Comparison of ENCODE assay signal across 1 cellular context in the genomic region with DNA sequence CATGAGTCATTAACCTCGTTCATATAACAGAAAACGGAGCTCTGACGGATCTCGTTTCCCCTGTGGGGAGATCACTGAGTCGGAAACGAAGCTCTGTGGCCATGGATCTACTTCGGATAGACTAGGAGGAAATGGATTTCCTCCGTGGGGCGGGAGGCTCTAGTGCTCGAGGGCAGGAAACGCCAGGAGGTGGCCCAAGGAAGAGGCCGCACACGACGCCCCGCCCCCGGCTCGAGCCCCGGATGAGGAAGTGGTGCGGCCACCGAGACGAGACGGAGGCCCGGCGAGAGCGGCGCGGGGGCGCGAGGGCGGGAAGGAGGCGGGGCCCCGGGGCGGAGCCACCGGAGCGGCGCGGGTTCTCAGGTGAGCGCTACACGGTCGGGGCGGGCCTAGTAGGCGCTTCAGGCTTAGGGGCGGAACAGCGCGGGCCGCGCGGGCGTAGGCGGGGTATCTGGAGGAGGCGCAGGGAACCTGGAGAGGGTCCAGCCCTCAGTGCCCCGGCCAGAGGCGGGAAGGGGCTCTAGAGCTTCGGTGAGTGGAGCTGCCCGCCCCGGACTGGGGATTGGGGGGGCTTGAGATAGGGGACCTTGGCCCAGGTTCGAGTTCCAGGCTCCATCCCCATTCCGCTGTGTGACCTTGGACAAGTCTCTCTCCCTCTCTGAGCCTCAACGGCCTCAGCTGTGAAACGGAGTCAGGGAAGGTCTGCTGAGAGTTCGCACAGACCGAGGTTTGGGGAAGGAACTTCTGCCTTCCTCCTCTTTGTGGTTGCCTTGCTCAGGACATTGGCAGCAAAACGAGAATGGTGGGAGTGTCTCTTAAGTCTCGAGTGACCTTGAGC.
A peak's percentile ranks its signal among the peaks of the same experiment; 100 is the strongest.
TF ChIP-seq lines count a peak whose summit lies in the region.

Gene DEPDC5 (plus strand): TSS at position 386 of the 838 bp plus-strand sequence. CDS start 903 bp downstream, outside the sequence.

TF ChIP-seq in GM12878, 131 proteins besides CTCF, POLR2A, EP300 and RAD21 (continued from another document and continues in another):
- TF ChIP-seq BCL11A (IDR thresholded peaks at IDR 0.05; ENCODE audit: low read depth, low read length) = no peak
- no peak for TF ChIP-seq BRCA1 (IDR thresholded peaks at IDR 0.05; ENCODE audit: low read depth, low read length)
- TF ChIP-seq JUNB (IDR thresholded peaks at IDR 0.05) = no peak
- peak; percentile 41 to 50 for TF ChIP-seq IKZF2 (IDR thresholded peaks at IDR 0.05)
- peak; percentile 35 for TF ChIP-seq SP1 (IDR thresholded peaks at IDR 0.05; ENCODE audit: low read depth, low read length)
- no peak for TF ChIP-seq JUND (IDR thresholded peaks at IDR 0.05; ENCODE audit: low read depth, low read length)
- no peak for TF ChIP-seq ZBED1 (IDR thresholded peaks at IDR 0.05; ENCODE audit: borderline replicate concordance)
- TF ChIP-seq SUPT20H (IDR thresholded peaks at IDR 0.05; ENCODE audit: borderline replicate concordance, control insufficient read depth, low read depth, low read length) = no peak
- peak; percentile 94; the same call in 1 of the 2 replicates for TF ChIP-seq NFXL1 (IDR thresholded peaks at IDR 0.05; ENCODE audit: borderline replicate concordance)
- TF ChIP-seq RB1 (IDR thresholded peaks at IDR 0.05; ENCODE audit: borderline replicate concordance) = peak; percentile 90
- peak; percentile 54 for TF ChIP-seq YY1 (IDR thresholded peaks at IDR 0.05; ENCODE audit: low read depth, low read length)
- TF ChIP-seq, protein P1, sequence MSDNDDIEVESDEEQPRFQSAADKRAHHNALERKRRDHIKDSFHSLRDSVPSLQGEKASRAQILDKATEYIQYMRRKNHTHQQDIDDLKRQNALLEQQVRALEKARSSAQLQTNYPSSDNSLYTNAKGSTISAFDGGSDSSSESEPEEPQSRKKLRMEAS (IDR thresholded peaks at IDR 0.05; ENCODE audit: low read depth, low read length) = peak; percentile 60; the same call in 1 of the 2 replicates
- TF ChIP-seq EZH2 (IDR thresholded peaks at IDR 0.05; ENCODE audit: borderline replicate concordance, control insufficient read depth, low read depth, low read length) = no peak
- TF ChIP-seq, protein P2, sequence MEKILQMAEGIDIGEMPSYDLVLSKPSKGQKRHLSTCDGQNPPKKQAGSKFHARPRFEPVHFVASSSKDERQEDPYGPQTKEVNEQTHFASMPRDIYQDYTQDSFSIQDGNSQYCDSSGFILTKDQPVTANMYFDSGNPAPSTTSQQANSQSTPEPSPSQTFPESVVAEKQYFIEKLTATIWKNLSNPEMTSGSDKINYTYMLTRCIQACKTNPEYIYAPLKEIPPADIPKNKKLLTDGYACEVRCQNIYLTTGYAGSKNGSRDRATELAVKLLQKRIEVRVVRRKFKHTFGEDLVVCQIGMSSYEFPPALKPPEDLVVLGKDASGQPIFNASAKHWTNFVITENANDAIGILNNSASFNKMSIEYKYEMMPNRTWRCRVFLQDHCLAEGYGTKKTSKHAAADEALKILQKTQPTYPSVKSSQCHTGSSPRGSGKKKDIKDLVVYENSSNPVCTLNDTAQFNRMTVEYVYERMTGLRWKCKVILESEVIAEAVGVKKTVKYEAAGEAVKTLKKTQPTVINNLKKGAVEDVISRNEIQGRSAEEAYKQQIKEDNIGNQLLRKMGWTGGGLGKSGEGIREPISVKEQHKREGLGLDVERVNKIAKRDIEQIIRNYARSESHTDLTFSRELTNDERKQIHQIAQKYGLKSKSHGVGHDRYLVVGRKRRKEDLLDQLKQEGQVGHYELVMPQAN (conservative IDR thresholded peaks at IDR 0.05) = peak; percentile 53; the same call in 1 of the 2 replicates
- no peak for TF ChIP-seq FOXM1 (IDR thresholded peaks at IDR 0.05; ENCODE audit: low read depth, low read length)
- peak; percentile 66; the same call in 2 of the 3 replicates for TF ChIP-seq POU2F2 (IDR thresholded peaks at IDR 0.05; ENCODE audit: borderline replicate concordance, low read depth, low read length)
- TF ChIP-seq ZNF687 (IDR thresholded peaks at IDR 0.05) = peak; percentile 92
- TF ChIP-seq DPF2 (IDR thresholded peaks at IDR 0.05) = peak; percentile 77
- peak; percentile 37; the same call in 1 of the 2 replicates for TF ChIP-seq CREM (IDR thresholded peaks at IDR 0.05; ENCODE audit: low read depth)
- TF ChIP-seq PML (IDR thresholded peaks at IDR 0.05; ENCODE audit: low read length) = peak; percentile 96
- TF ChIP-seq NR2C2 (IDR thresholded peaks at IDR 0.05; ENCODE audit: borderline replicate concordance, control insufficient read depth, insufficient read length, low read depth) = no peak
- TF ChIP-seq, protein P3, sequence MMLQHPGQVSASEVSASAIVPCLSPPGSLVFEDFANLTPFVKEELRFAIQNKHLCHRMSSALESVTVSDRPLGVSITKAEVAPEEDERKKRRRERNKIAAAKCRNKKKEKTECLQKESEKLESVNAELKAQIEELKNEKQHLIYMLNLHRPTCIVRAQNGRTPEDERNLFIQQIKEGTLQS (IDR thresholded peaks at IDR 0.05; ENCODE audit: borderline replicate concordance, extremely low read depth, low read depth, low read length) = no peak
- TF ChIP-seq TAF1 (IDR thresholded peaks at IDR 0.05; ENCODE audit: borderline replicate concordance, low read depth, low read length) = peak; percentile 84
- TF ChIP-seq TBL1XR1 (IDR thresholded peaks at IDR 0.05; ENCODE audit: low read depth, low read length) = no peak
- TF ChIP-seq BCLAF1 (IDR thresholded peaks at IDR 0.05) = no peak
- TF ChIP-seq ASH2L (IDR thresholded peaks at IDR 0.05; ENCODE audit: borderline replicate concordance, low read depth) = no peak
- peak; percentile 84 for TF ChIP-seq SMAD1 (IDR thresholded peaks at IDR 0.05; ENCODE audit: low read depth, partially characterized antibody)
- TF ChIP-seq CEBPB (IDR thresholded peaks at IDR 0.05; ENCODE audit: borderline replicate concordance in 1 of 2, low read depth in 2 of 2, low read length in 2 of 2) = no peak
- peak; percentile 75 for TF ChIP-seq MXI1 (IDR thresholded peaks at IDR 0.05; ENCODE audit: low read depth, low read length)
- peak; percentile 63 for TF ChIP-seq ZNF207 (IDR thresholded peaks at IDR 0.05; ENCODE audit: borderline replicate concordance)
- no peak for TF ChIP-seq KLF5 (IDR thresholded peaks at IDR 0.05; ENCODE audit: partially characterized antibody)
- TF ChIP-seq SMARCA5 (IDR thresholded peaks at IDR 0.05) = peak; percentile 100
- TF ChIP-seq CHD4 (IDR thresholded peaks at IDR 0.05) = no peak
- TF ChIP-seq SREBF1 (IDR thresholded peaks at IDR 0.05; ENCODE audit: low read length) = no peak; the same call in 1 of the 2 replicates
- TF ChIP-seq NBN (IDR thresholded peaks at IDR 0.05) = no peak; the same call in none of the 2 replicates
- TF ChIP-seq, protein P4, sequence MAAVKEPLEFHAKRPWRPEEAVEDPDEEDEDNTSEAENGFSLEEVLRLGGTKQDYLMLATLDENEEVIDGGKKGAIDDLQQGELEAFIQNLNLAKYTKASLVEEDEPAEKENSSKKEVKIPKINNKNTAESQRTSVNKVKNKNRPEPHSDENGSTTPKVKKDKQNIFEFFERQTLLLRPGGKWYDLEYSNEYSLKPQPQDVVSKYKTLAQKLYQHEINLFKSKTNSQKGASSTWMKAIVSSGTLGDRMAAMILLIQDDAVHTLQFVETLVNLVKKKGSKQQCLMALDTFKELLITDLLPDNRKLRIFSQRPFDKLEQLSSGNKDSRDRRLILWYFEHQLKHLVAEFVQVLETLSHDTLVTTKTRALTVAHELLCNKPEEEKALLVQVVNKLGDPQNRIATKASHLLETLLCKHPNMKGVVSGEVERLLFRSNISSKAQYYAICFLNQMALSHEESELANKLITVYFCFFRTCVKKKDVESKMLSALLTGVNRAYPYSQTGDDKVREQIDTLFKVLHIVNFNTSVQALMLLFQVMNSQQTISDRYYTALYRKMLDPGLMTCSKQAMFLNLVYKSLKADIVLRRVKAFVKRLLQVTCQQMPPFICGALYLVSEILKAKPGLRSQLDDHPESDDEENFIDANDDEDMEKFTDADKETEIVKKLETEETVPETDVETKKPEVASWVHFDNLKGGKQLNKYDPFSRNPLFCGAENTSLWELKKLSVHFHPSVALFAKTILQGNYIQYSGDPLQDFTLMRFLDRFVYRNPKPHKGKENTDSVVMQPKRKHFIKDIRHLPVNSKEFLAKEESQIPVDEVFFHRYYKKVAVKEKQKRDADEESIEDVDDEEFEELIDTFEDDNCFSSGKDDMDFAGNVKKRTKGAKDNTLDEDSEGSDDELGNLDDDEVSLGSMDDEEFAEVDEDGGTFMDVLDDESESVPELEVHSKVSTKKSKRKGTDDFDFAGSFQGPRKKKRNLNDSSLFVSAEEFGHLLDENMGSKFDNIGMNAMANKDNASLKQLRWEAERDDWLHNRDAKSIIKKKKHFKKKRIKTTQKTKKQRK (IDR thresholded peaks at IDR 0.05; ENCODE audit: low read depth, low read length) = no peak
- TF ChIP-seq PAX8 (IDR thresholded peaks at IDR 0.05) = no peak
- TF ChIP-seq, protein P5, sequence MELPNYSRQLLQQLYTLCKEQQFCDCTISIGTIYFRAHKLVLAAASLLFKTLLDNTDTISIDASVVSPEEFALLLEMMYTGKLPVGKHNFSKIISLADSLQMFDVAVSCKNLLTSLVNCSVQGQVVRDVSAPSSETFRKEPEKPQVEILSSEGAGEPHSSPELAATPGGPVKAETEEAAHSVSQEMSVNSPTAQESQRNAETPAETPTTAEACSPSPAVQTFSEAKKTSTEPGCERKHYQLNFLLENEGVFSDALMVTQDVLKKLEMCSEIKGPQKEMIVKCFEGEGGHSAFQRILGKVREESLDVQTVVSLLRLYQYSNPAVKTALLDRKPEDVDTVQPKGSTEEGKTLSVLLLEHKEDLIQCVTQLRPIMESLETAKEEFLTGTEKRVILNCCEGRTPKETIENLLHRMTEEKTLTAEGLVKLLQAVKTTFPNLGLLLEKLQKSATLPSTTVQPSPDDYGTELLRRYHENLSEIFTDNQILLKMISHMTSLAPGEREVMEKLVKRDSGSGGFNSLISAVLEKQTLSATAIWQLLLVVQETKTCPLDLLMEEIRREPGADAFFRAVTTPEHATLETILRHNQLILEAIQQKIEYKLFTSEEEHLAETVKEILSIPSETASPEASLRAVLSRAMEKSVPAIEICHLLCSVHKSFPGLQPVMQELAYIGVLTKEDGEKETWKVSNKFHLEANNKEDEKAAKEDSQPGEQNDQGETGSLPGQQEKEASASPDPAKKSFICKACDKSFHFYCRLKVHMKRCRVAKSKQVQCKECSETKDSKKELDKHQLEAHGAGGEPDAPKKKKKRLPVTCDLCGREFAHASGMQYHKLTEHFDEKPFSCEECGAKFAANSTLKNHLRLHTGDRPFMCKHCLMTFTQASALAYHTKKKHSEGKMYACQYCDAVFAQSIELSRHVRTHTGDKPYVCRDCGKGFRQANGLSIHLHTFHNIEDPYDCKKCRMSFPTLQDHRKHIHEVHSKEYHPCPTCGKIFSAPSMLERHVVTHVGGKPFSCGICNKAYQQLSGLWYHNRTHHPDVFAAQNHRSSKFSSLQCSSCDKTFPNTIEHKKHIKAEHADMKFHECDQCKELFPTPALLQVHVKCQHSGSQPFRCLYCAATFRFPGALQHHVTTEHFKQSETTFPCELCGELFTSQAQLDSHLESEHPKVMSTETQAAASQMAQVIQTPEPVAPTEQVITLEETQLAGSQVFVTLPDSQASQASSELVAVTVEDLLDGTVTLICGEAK (IDR thresholded peaks at IDR 0.05; ENCODE audit: borderline replicate concordance) = peak; percentile 61; the same call in 1 of the 2 replicates
- no peak for TF ChIP-seq SREBF2 (IDR thresholded peaks at IDR 0.05; ENCODE audit: low read length)
- TF ChIP-seq CBX3 (IDR thresholded peaks at IDR 0.05; ENCODE audit: borderline replicate concordance, low read depth) = no peak
- TF ChIP-seq CHD1 (IDR thresholded peaks at IDR 0.05; ENCODE audit: low read depth, low read length) = peak; percentile 44; the same call in 1 of the 2 replicates
